ENCODE assay signal across 8 cellular contexts in genomic region chr18:50297621-50298442, GRCh38. TPM values are rescaled to one million over a fixed set of nuclear protein-coding genes. Genes with fewer than 3 reads are reported as not detected.
DNase-seq lines count a peak whose midpoint lies in the region; ATAC-seq and TF ChIP-seq lines count a peak whose summit lies in the region.

No MANE protein-coding gene starts in this region.

- TF ChIP-seq POLR2A in gastroesophageal sphincter (IDR thresholded peaks at IDR 0.05), result no peak
- TF ChIP-seq POLR2A in thyroid gland (IDR thresholded peaks at IDR 0.05), result no peak

- no peaks in the 10 kb centered on the region for H3F3A ChIP-seq in neural progenitor cell (ENCODE audit: low read depth)

- peaks cover 11% of the 10 kb centered on the region for H3K4me1 ChIP-seq in OCI-LY3 (ENCODE audit: low read length)
- peaks cover 0 to 15% (median 6%) of the 10 kb centered on the region in 3 donors for H3K4me1 ChIP-seq in gastroesophageal sphincter
- H3K4me1 ChIP-seq in neural progenitor cell, result no peaks in the 10 kb centered on the region
- H3K4me1 ChIP-seq in thyroid gland, result peaks cover 6% of the 10 kb centered on the region in 2 donors

- DNase-seq in CD14-positive monocyte (ENCODE audit: low spot score) (peak; percentile 91), neural progenitor cell (ENCODE audit: low spot score) (peak; percentile 77), thyroid gland (peak; percentile 77 to 78)
- DNase-seq in activated naive CD4-positive, alpha-beta T cell (lab: John Stamatoyannopoulos, UW), result peak in 3 of 4 experiments; percentile 14 to 41 (median 29)

- H3K4me3 Mint-ChIP-seq in CD14-positive monocyte (peak overlapping the region; percentile 79 to 94), neural progenitor cell (peak overlapping the region; percentile 59)

- peak overlapping the region in 6 of 7 donors; percentile 50 to 89 (median 86) for H3K27ac Mint-ChIP-seq in CD14-positive monocyte
- no peak overlapping the region for H3K27ac Mint-ChIP-seq in neural progenitor cell

- intact Hi-C loops in CD14-positive monocyte (cut with micrococcal nuclease), result loop anchor here in 1 of 2 donors (5.0 kb wide), 1 partner anchor 59 kb away; no protein-coding TSS in a partner anchor
- intact Hi-C loops in thyroid gland (cut with DNase I), result no loop called here

- H3K9ac ChIP-seq in OCI-LY3 (ENCODE audit: low read length) (peak overlapping the region; percentile 14; the same call in 1 of the 2 replicates), neural progenitor cell (no peak overlapping the region)

- H3K9me3 Mint-ChIP-seq in CD14-positive monocyte, result peaks cover 2 to 15% (median 10%) of the 10 kb centered on the region in 7 donors
- H3K9me3 Mint-ChIP-seq in neural progenitor cell, result no peaks in the 10 kb centered on the region

- H3K27me3 Mint-ChIP-seq in CD14-positive monocyte (ENCODE audit: low read depth in 3 of 3) (peaks cover 20 to 33% (median 28%) of the 10 kb centered on the region in 3 donors), neural progenitor cell (ENCODE audit: insufficient read depth, low read depth) (no peaks in the 10 kb centered on the region)

- 27 to 100% methylated on average over 1 to 9 of the region's 28 CpGs for WGBS in gastroesophageal sphincter (ENCODE audit: low coverage in 1 of 2), 2 donors
- WGBS in thyroid gland, 2 donors, result 12 to 16% methylated on average over 28 of the region's 28 CpGs

- H4K20me1 ChIP-seq in OCI-LY3 (ENCODE audit: insufficient read depth, low read length) (no peaks in the 10 kb centered on the region), neural progenitor cell (ENCODE audit: low read depth) (no peaks in the 10 kb centered on the region)

- peaks cover 4 to 9% of the 10 kb centered on the region in 2 donors for H3K36me3 Mint-ChIP-seq in CD14-positive monocyte
- no peaks in the 10 kb centered on the region for H3K36me3 Mint-ChIP-seq in neural progenitor cell

- ATAC-seq in GM19351 (IDR thresholded peaks at IDR 0.05; ENCODE audit: unreplicated experiment) (peak; percentile 100), HG03442 (IDR thresholded peaks at IDR 0.05; ENCODE audit: unreplicated experiment) (peak; percentile 99), gastroesophageal sphincter (peak; percentile 85)

- H3K4me2 ChIP-seq in OCI-LY3 (ENCODE audit: low read length) (peak overlapping the region; percentile 87), neural progenitor cell (peak overlapping the region; percentile 86)

- no peak for TF ChIP-seq CTCF in CD14-positive monocyte (IDR thresholded peaks at IDR 0.05)
- TF ChIP-seq CTCF in OCI-LY3 (IDR thresholded peaks at IDR 0.05; ENCODE audit: low read depth, low read length), result no peak
- TF ChIP-seq CTCF in gastroesophageal sphincter (IDR thresholded peaks at IDR 0.05), result no peak
- TF ChIP-seq CTCF in neural progenitor cell (IDR thresholded peaks at IDR 0.05), result no peak
- no peak for TF ChIP-seq CTCF in thyroid gland (IDR thresholded peaks at IDR 0.05)

- peak overlapping the region; percentile 93 for H2AFZ ChIP-seq in OCI-LY3 (ENCODE audit: low read depth, low read length)
- peak overlapping the region; percentile 100 for H2AFZ ChIP-seq in neural progenitor cell (replicated peaks)

- H3K9me3 ChIP-seq in OCI-LY3 (ENCODE audit: insufficient read depth, low read length), result no peaks in the 10 kb centered on the region
- H3K9me3 ChIP-seq in gastroesophageal sphincter, result peaks cover 0 to 5% (median 0%) of the 10 kb centered on the region in 3 donors
- H3K9me3 ChIP-seq in neural progenitor cell (ENCODE audit: low read depth), result no peaks in the 10 kb centered on the region
- no peaks in the 10 kb centered on the region for H3K9me3 ChIP-seq in thyroid gland

- H3K27me3 ChIP-seq in OCI-LY3 (ENCODE audit: low read depth, low read length) (peaks cover 17% of the 10 kb centered on the region), gastroesophageal sphincter (peaks cover 49% of the 10 kb centered on the region), neural progenitor cell (peaks cover 56% of the 10 kb centered on the region), thyroid gland (no peaks in the 10 kb centered on the region)

- H3K4me3 ChIP-seq in OCI-LY3 (ENCODE audit: low read length) (peak overlapping the region; percentile 73), gastroesophageal sphincter (peak overlapping the region; percentile 2 to 49), neural progenitor cell (peak overlapping the region; percentile 44), thyroid gland (replicated peaks in 1 of 3) (peak overlapping the region; percentile 32 to 42 (median 38))

- no peak overlapping the region for H3K27ac ChIP-seq in OCI-LY3 (ENCODE audit: low read length)
- no peak overlapping the region for H3K27ac ChIP-seq in gastroesophageal sphincter
- H3K27ac ChIP-seq in neural progenitor cell, result no peak overlapping the region
- H3K27ac ChIP-seq in thyroid gland, result no peak overlapping the region

- H3K4me1 Mint-ChIP-seq in CD14-positive monocyte, result peaks cover 18% of the 10 kb centered on the region
- H3K4me1 Mint-ChIP-seq in neural progenitor cell, result no peaks in the 10 kb centered on the region

- TF ChIP-seq EP300 in gastroesophageal sphincter (IDR thresholded peaks at IDR 0.05), result no peak

- H3K36me3 ChIP-seq in OCI-LY3 (replicated peaks; ENCODE audit: low read depth, low read length) (no peaks in the 10 kb centered on the region), gastroesophageal sphincter (no peaks in the 10 kb centered on the region), neural progenitor cell (no peaks in the 10 kb centered on the region), thyroid gland (no peaks in the 10 kb centered on the region)

- H3K79me2 ChIP-seq in OCI-LY3 (ENCODE audit: low read length) (no peaks in the 10 kb centered on the region), neural progenitor cell (ENCODE audit: low read depth) (no peaks in the 10 kb centered on the region)

RNA-seq across cellular contexts. Expression of gene CXXC1, which starts 10.3 kb away (rescaled TPM):
- 10 to 100 TPM; 30.9 to 33.4 TPM for polyA plus RNA-seq in CD14-positive monocyte
- total RNA-seq in gastroesophageal sphincter (10 to 100 TPM; 44.4 to 54.9 (median 51.5) TPM), neural progenitor cell (ENCODE audit: low replicate concordance) (35.0 and 52.9 TPM in 2 replicates), thyroid gland (100 to 1,000 TPM in 1 of 4 donors, 10 to 100 TPM in 3; 39.7 to 125 (median 62.7) TPM)

RNA-seq across cellular contexts. Expression of gene MBD1, which starts 16.5 kb away (rescaled TPM):
- polyA plus RNA-seq in CD14-positive monocyte, result 10 to 100 TPM; 13.2 to 17.4 TPM
- total RNA-seq in gastroesophageal sphincter, result 10 to 100 TPM; 71.1 to 91.0 (median 82.2) TPM
- 32.7 and 58.8 TPM in 2 replicates for total RNA-seq in neural progenitor cell (ENCODE audit: low replicate concordance)
- 10 to 100 TPM; 62.6 to 98.8 (median 90.6) TPM for total RNA-seq in thyroid gland

RNA-seq across cellular contexts. Expression of gene CFAP53, which starts 31.5 kb away (rescaled TPM):
- under 1 TPM in 1 of 2 donors, not detected in 1; 0.14 TPM for polyA plus RNA-seq in CD14-positive monocyte
- under 1 TPM in 1 of 4 donors, not detected in 3; 0.45 TPM for total RNA-seq in gastroesophageal sphincter
- 0.36 and 0.74 TPM in 2 replicates for total RNA-seq in neural progenitor cell (ENCODE audit: low replicate concordance)
- 1 to 10 TPM in 3 of 4 donors, not detected in 1; 1.2 to 2.7 (median 1.5) TPM for total RNA-seq in thyroid gland

Comparison
In these comparisons a context has a peak if more than half of its experiments do, and no peak if none do; other contexts are left out.
1. DNase-seq: peak in every context shown above with its lines; median percentile 91 in CD14-positive monocyte; 78 in thyroid gland; 77 in neural progenitor cell; 29 in activated naive CD4-positive, alpha-beta T cell.